In the genomic region with DNA sequence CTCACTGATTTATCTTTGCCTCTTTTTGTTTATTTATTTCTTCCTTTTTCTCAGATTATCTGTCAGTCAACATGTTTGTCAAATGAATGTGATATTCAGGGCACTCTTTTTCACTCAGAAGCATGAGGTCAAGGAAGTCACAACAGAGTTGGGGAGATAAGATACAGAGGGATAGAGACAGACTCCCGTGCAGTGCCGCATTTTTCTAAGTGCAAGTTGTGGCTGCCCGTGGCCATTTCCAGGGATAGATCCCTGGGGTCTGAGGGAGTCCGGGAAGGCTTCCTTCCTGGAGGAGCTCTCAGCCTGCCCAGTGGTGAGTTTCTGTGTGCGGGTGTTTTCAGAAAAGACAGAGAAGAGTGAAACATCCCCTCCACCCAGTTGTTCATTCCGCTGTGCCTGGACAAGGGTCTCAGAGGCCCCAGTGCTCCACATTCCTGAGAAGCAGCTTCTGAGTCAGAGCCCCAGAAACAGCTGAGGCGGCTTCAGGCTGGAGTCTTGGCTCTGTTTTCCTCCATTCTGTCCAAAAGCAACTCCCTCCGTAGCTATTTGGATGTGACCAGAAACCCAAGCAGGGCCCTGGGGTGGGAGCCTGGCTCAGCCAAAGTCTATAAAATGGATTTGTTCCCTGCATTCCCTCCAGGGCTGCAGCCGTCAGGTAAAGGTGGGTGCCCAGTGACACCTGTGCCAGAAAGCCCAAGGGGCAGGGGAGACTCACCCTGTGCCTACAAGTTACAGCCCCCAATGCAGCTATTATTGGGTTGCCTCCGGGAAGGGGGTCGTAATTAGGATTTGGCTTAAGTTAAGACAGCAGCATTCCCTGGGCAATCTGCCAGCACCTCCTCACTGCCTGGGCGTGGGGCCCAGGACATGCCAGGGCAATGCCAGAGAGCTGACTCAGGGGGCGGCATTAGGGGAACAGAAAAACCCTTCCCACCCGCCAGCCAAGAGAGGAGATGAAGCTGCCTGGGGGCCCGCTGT, we compare ENCODE assay signal across 1 cellular context.
TF ChIP-seq lines count a peak whose summit lies in the region.

No MANE protein-coding gene starts in this region.

TF ChIP-seq in SK-N-SH, 30 proteins besides CTCF, POLR2A, EP300 and RAD21 (continued from another document):
- TF ChIP-seq, protein P1, sequence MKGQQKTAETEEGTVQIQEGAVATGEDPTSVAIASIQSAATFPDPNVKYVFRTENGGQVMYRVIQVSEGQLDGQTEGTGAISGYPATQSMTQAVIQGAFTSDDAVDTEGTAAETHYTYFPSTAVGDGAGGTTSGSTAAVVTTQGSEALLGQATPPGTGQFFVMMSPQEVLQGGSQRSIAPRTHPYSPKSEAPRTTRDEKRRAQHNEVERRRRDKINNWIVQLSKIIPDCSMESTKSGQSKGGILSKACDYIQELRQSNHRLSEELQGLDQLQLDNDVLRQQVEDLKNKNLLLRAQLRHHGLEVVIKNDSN (IDR thresholded peaks at IDR 0.05; ENCODE audit: borderline replicate concordance, low read depth), result no peak
- TF ChIP-seq EZH2phosphoT487 (IDR thresholded peaks at IDR 0.05; ENCODE audit: borderline replicate concordance, low read depth) (no peak), NFIC (IDR thresholded peaks at IDR 0.05; ENCODE audit: borderline replicate concordance) (peak; percentile 99), MXI1 (IDR thresholded peaks at IDR 0.05; ENCODE audit: low read depth, low read length) (no peak), FOXJ3 (CRISPR knock-in tag; IDR thresholded peaks at IDR 0.05) (no peak), TEAD4 (IDR thresholded peaks at IDR 0.05; ENCODE audit: borderline replicate concordance, insufficient read depth) (peak; percentile 94), RCOR1 (IDR thresholded peaks at IDR 0.05; ENCODE audit: low read length) (no peak), JUND (IDR thresholded peaks at IDR 0.05) (peak; percentile 90), CHD2 (IDR thresholded peaks at IDR 0.05; ENCODE audit: low read length, partially characterized antibody) (no peak), TCF12 (IDR thresholded peaks at IDR 0.05) (peak; percentile 81), GATA2 (CRISPR knock-in tag; IDR thresholded peaks at IDR 0.05) (no peak), FOSL2 (IDR thresholded peaks at IDR 0.05; ENCODE audit: borderline replicate concordance, low read depth) (peak; percentile 95), SMC3 (IDR thresholded peaks at IDR 0.05; ENCODE audit: low read depth, low read length) (peak; percentile 6; the same call in 1 of the 2 replicates), ELF1 (IDR thresholded peaks at IDR 0.05) (no peak), RXRA (IDR thresholded peaks at IDR 0.05; ENCODE audit: borderline replicate concordance, low read depth) (peak; percentile 81; the same call in 1 of the 2 replicates), NRF1 (IDR thresholded peaks at IDR 0.05; ENCODE audit: low read depth, low read length) (no peak), SIN3A (IDR thresholded peaks at IDR 0.05; ENCODE audit: borderline replicate concordance, low read depth, low read length) (0 out of 2 replicates have a peak, but pooled peaks have one; percentile 27), YY1 (IDR thresholded peaks at IDR 0.05; ENCODE audit: low read depth) (peak; percentile 8; the same call in 1 of the 2 replicates), GABPA (IDR thresholded peaks at IDR 0.05; ENCODE audit: low read depth) (no peak), FOXM1 (IDR thresholded peaks at IDR 0.05; ENCODE audit: low read depth) (peak; percentile 74), TAF1 (IDR thresholded peaks at IDR 0.05; ENCODE audit: borderline replicate concordance, low read depth, low read length) (no peak), MEF2A (IDR thresholded peaks at IDR 0.05; ENCODE audit: borderline replicate concordance, low read depth) (peak; percentile 77; the same call in 1 of the 2 replicates), POLR2AphosphoS5 (IDR thresholded peaks at IDR 0.05; ENCODE audit: low read depth, low read length) (peak; percentile 38)
- TF ChIP-seq, protein P2, sequence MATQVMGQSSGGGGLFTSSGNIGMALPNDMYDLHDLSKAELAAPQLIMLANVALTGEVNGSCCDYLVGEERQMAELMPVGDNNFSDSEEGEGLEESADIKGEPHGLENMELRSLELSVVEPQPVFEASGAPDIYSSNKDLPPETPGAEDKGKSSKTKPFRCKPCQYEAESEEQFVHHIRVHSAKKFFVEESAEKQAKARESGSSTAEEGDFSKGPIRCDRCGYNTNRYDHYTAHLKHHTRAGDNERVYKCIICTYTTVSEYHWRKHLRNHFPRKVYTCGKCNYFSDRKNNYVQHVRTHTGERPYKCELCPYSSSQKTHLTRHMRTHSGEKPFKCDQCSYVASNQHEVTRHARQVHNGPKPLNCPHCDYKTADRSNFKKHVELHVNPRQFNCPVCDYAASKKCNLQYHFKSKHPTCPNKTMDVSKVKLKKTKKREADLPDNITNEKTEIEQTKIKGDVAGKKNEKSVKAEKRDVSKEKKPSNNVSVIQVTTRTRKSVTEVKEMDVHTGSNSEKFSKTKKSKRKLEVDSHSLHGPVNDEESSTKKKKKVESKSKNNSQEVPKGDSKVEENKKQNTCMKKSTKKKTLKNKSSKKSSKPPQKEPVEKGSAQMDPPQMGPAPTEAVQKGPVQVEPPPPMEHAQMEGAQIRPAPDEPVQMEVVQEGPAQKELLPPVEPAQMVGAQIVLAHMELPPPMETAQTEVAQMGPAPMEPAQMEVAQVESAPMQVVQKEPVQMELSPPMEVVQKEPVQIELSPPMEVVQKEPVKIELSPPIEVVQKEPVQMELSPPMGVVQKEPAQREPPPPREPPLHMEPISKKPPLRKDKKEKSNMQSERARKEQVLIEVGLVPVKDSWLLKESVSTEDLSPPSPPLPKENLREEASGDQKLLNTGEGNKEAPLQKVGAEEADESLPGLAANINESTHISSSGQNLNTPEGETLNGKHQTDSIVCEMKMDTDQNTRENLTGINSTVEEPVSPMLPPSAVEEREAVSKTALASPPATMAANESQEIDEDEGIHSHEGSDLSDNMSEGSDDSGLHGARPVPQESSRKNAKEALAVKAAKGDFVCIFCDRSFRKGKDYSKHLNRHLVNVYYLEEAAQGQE (IDR thresholded peaks at IDR 0.05; ENCODE audit: low read depth, low read length), result peak; percentile 64; the same call in 1 of the 2 replicates
- TF ChIP-seq, protein P3, sequence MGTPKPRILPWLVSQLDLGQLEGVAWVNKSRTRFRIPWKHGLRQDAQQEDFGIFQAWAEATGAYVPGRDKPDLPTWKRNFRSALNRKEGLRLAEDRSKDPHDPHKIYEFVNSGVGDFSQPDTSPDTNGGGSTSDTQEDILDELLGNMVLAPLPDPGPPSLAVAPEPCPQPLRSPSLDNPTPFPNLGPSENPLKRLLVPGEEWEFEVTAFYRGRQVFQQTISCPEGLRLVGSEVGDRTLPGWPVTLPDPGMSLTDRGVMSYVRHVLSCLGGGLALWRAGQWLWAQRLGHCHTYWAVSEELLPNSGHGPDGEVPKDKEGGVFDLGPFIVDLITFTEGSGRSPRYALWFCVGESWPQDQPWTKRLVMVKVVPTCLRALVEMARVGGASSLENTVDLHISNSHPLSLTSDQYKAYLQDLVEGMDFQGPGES (IDR thresholded peaks at IDR 0.05; ENCODE audit: low read depth, low read length), result no peak
- TF ChIP-seq, protein P4, sequence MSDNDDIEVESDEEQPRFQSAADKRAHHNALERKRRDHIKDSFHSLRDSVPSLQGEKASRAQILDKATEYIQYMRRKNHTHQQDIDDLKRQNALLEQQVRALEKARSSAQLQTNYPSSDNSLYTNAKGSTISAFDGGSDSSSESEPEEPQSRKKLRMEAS (IDR thresholded peaks at IDR 0.05; ENCODE audit: low read depth), result peak; percentile 78
- TF ChIP-seq, protein P5, sequence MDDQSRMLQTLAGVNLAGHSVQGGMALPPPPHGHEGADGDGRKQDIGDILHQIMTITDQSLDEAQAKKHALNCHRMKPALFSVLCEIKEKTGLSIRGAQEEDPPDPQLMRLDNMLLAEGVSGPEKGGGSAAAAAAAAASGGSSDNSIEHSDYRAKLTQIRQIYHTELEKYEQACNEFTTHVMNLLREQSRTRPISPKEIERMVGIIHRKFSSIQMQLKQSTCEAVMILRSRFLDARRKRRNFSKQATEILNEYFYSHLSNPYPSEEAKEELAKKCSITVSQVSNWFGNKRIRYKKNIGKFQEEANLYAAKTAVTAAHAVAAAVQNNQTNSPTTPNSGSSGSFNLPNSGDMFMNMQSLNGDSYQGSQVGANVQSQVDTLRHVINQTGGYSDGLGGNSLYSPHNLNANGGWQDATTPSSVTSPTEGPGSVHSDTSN (IDR thresholded peaks at IDR 0.05), result peak; percentile 74
- TF ChIP-seq, protein P6, sequence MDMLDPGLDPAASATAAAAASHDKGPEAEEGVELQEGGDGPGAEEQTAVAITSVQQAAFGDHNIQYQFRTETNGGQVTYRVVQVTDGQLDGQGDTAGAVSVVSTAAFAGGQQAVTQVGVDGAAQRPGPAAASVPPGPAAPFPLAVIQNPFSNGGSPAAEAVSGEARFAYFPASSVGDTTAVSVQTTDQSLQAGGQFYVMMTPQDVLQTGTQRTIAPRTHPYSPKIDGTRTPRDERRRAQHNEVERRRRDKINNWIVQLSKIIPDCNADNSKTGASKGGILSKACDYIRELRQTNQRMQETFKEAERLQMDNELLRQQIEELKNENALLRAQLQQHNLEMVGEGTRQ (IDR thresholded peaks at IDR 0.05; ENCODE audit: borderline replicate concordance, low read depth, low read length), result no peak
- TF ChIP-seq, protein P7, sequence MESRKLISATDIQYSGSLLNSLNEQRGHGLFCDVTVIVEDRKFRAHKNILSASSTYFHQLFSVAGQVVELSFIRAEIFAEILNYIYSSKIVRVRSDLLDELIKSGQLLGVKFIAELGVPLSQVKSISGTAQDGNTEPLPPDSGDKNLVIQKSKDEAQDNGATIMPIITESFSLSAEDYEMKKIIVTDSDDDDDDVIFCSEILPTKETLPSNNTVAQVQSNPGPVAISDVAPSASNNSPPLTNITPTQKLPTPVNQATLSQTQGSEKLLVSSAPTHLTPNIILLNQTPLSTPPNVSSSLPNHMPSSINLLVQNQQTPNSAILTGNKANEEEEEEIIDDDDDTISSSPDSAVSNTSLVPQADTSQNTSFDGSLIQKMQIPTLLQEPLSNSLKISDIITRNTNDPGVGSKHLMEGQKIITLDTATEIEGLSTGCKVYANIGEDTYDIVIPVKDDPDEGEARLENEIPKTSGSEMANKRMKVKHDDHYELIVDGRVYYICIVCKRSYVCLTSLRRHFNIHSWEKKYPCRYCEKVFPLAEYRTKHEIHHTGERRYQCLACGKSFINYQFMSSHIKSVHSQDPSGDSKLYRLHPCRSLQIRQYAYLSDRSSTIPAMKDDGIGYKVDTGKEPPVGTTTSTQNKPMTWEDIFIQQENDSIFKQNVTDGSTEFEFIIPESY (IDR thresholded peaks at IDR 0.05; ENCODE audit: borderline replicate concordance, low read depth), result 0 out of 2 replicates have a peak, but pooled peaks have one; percentile 55
